In the genomic region with DNA sequence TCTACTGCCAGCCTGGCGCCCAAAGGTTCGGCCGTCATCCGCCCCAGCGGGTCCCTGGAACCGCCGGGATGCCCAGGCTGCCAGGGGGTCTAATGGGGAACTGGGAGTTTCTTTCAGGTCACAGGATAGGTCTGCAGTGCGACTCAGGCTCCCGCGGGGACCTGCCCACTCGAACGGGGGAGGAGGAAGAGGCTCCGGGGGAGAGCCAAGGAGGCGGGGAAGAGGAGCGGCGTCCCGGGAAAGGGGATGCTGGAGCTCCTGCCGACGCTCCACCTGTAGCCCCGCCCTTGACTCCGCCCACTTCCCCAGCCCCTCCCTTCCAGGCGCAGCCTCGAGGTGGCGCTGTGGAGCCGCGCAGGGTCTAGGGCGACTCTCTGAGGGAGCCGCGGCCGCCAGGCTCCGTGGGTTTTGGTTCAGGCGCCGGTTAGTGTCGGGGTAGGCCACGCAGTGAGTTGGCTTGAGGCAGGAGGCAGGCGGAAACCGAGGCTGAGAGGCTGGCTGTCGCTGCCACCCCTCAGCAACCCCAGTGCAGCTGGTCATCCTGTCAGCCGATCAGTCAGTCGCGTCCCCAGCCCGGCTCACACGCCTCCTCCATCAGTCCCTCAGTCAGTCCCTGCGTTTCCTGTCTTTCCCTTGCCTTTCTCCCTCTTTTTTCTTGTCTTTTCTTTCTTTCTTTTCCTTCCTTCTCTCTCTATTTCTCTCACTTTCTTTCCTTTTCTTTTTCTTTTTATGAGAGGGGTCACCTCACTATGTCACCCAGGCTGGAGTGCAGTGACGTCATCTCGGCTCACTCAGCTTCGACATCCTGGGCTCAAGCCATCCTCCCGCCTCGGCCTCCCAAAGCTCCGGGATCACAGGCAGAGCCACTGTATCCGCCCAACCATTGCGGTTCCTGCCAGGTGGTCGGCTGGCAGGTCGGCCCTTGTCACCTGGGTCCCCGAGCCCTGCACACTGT, we compare ENCODE assay signal across 8 cellular contexts. TPM values are rescaled to one million over a fixed set of nuclear protein-coding genes. Genes with fewer than 3 reads are reported as not detected.
DNase-seq lines count a peak whose midpoint lies in the region; ATAC-seq and TF ChIP-seq lines count a peak whose summit lies in the region.

No MANE protein-coding gene starts in this region.

- no peak overlapping the region for H3K27ac Mint-ChIP-seq in neural progenitor cell

- no peak for TF ChIP-seq EP300 in stomach (IDR thresholded peaks at IDR 0.05)

- H3K79me2 ChIP-seq in KMS-11 (ENCODE audit: insufficient read depth, low read depth) = no peaks in the 10 kb centered on the region
- H3K79me2 ChIP-seq in neural progenitor cell (ENCODE audit: low read depth) = no peaks in the 10 kb centered on the region

- H3K4me1 ChIP-seq in BLaER1 (peaks cover 26% of the 10 kb centered on the region), KMS-11 (ENCODE audit: low read depth, poor library complexity, severe bottlenecking) (peaks cover 7% of the 10 kb centered on the region), RWPE2 (ENCODE audit: insufficient read depth, poor library complexity, severe bottlenecking) (no peaks in the 10 kb centered on the region), neural progenitor cell (no peaks in the 10 kb centered on the region), stomach (peaks cover 6 to 16% (median 15%) of the 10 kb centered on the region in 4 donors)

- H3K27me3 ChIP-seq in BLaER1 (no peaks in the 10 kb centered on the region), KMS-11 (ENCODE audit: insufficient read depth, low read depth) (no peaks in the 10 kb centered on the region), RWPE2 (ENCODE audit: insufficient read depth, poor library complexity, severe bottlenecking) (no peaks in the 10 kb centered on the region), neural progenitor cell (peaks cover 11% of the 10 kb centered on the region), stomach (no peaks in the 10 kb centered on the region)

- peak overlapping the region; percentile 68 for H3K4me3 ChIP-seq in BLaER1
- H3K4me3 ChIP-seq in KMS-11 (IDR thresholded peaks at IDR 0.05; ENCODE audit: insufficient read depth, low read depth, low read length) = no peak overlapping the region
- peak overlapping the region; percentile 40 for H3K4me3 ChIP-seq in RWPE2 (ENCODE audit: severe bottlenecking)
- peak overlapping the region; percentile 37 to 63 for H3K4me3 ChIP-seq in foreskin fibroblast (ENCODE audit: low read depth in 1 of 2, low read length in 2 of 2)
- H3K4me3 ChIP-seq in neural progenitor cell = peak overlapping the region; percentile 60
- peak overlapping the region; percentile 40 to 55 (median 47) for H3K4me3 ChIP-seq in stomach

- H3K4me2 ChIP-seq in BLaER1 = peak overlapping the region; percentile 95
- peak overlapping the region; percentile 99 for H3K4me2 ChIP-seq in KMS-11
- peak overlapping the region; percentile 82 for H3K4me2 ChIP-seq in neural progenitor cell

- intact Hi-C loops in stomach (cut with DNase I; ENCODE audit: low total_unique reads) = no loop called here

- TF ChIP-seq CTCF in KMS-11 (conservative IDR thresholded peaks at IDR 0.05; ENCODE audit: low read depth, low read length) (peak; percentile 68), RWPE2 (IDR thresholded peaks at IDR 0.05; ENCODE audit: poor library complexity, severe bottlenecking) (peak; percentile 96), foreskin fibroblast (IDR thresholded peaks at IDR 0.05; ENCODE audit: low read depth, low read length) (peak; percentile 88), neural progenitor cell (IDR thresholded peaks at IDR 0.05) (peak; percentile 80), stomach (IDR thresholded peaks at IDR 0.05) (peak in 5 of 7 experiments; percentile 71 to 92 (median 88))

- DNase-seq in RWPE2 (ENCODE audit: low spot score) = peak; percentile 84
- DNase-seq in activated gamma-delta T cell (lab: John Stamatoyannopoulos, UW) = peak; percentile 73
- peak; percentile 44 to 82 for DNase-seq in foreskin fibroblast
- DNase-seq in neural progenitor cell (ENCODE audit: low spot score) = peak; percentile 92
- DNase-seq in stomach = peak; percentile 91

- H3K4me1 Mint-ChIP-seq in neural progenitor cell = peaks cover 4% of the 10 kb centered on the region

- H3F3A ChIP-seq in neural progenitor cell (ENCODE audit: low read depth) = no peaks in the 10 kb centered on the region

- H4K20me1 ChIP-seq in BLaER1 (no peaks in the 10 kb centered on the region), KMS-11 (ENCODE audit: insufficient read depth) (no peaks in the 10 kb centered on the region), neural progenitor cell (ENCODE audit: low read depth) (no peaks in the 10 kb centered on the region)

- 15 to 24% (median 18%) methylated on average over 34 to 55 of the region's 55 CpGs for WGBS in stomach, 5 donors

- H3K36me3 ChIP-seq in BLaER1 = no peaks in the 10 kb centered on the region
- no peaks in the 10 kb centered on the region for H3K36me3 ChIP-seq in KMS-11 (ENCODE audit: insufficient read depth)
- no peaks in the 10 kb centered on the region for H3K36me3 ChIP-seq in RWPE2 (ENCODE audit: low read depth)
- no peaks in the 10 kb centered on the region for H3K36me3 ChIP-seq in neural progenitor cell
- no peaks in the 10 kb centered on the region for H3K36me3 ChIP-seq in stomach

- H3K4me3 Mint-ChIP-seq in neural progenitor cell = peak overlapping the region; percentile 87

- TF ChIP-seq POLR2A in stomach (IDR thresholded peaks at IDR 0.05) = no peak

- ATAC-seq in GM19372 (IDR thresholded peaks at IDR 0.05; ENCODE audit: low read depth, unreplicated experiment) = peak; percentile 55
- peak; percentile 86 for ATAC-seq in RWPE2 (ENCODE audit: low read depth)

- H3K9me3 ChIP-seq in BLaER1 (no peaks in the 10 kb centered on the region), RWPE2 (ENCODE audit: severe bottlenecking) (no peaks in the 10 kb centered on the region), neural progenitor cell (ENCODE audit: low read depth) (no peaks in the 10 kb centered on the region), stomach (no peaks in the 10 kb centered on the region)

- H3K27ac ChIP-seq in BLaER1 = peak overlapping the region; percentile 58; the same call in 1 of the 2 replicates
- no peak overlapping the region for H3K27ac ChIP-seq in KMS-11
- no peak overlapping the region for H3K27ac ChIP-seq in RWPE2 (ENCODE audit: poor library complexity, severe bottlenecking)
- H3K27ac ChIP-seq in neural progenitor cell = no peak overlapping the region
- H3K27ac ChIP-seq in stomach = peak overlapping the region in 2 of 5 donors; percentile 49 to 63

- no peaks in the 10 kb centered on the region for H3K36me3 Mint-ChIP-seq in neural progenitor cell

- peaks cover 20% of the 10 kb centered on the region for H3K27me3 Mint-ChIP-seq in neural progenitor cell (ENCODE audit: insufficient read depth, low read depth)

- H2AFZ ChIP-seq in KMS-11 (ENCODE audit: low read depth) (peak overlapping the region; percentile 99), neural progenitor cell (replicated peaks) (peak overlapping the region; percentile 97)

- no peaks in the 10 kb centered on the region for H3K9me3 Mint-ChIP-seq in neural progenitor cell

- H3K9ac ChIP-seq in BLaER1 = peak overlapping the region; percentile 61; the same call in 1 of the 2 replicates
- peak overlapping the region; percentile 26; the same call in 1 of the 2 replicates for H3K9ac ChIP-seq in KMS-11
- no peak overlapping the region for H3K9ac ChIP-seq in neural progenitor cell

RNA-seq across cellular contexts. Expression of gene YWHAH, which starts 26.4 kb away (rescaled TPM):
- total RNA-seq in neural progenitor cell (ENCODE audit: low replicate concordance) (154 and 158 TPM in 2 replicates), stomach (100 to 1,000 TPM in 1 of 5 donors, 10 to 100 TPM in 4; 20.5 to 284 (median 81.1) TPM)
- 100 to 1,000 TPM in 2 of 3 donors, 10 to 100 TPM in 1; 60.9 to 156 (median 110) TPM for polyA plus RNA-seq in stomach
